22 cellular contexts compared by ENCODE assay signal in the genomic region with DNA sequence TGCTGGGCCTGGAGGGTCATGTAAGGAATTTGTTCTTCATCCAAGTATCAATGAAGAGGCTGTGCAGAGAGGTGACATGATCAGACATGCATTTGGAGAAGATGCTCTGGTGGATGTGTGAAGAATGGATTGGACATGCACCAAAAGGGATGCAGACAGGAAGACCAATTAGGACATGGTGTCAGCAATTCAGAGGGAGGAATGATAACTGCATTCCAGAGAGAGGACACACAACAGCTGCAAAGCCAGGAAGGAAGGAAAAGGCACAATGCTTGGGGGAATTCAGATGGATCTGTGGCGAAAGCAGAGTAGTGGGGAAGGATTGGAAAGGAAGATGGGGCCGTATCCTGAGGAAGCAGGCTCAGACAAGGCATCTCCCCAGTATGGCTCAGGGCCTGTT.
"Had no signal": no experiment of that assay in that cellular context is flagged by ENCODE, and none has a peak within 500 bp of the region (broad histone marks: within the 10 kb centered on the region; RNA-seq: fewer than 3 reads in every experiment).

No MANE protein-coding gene starts in this region.

- H3K27ac Mint-ChIP-seq: activated CD4-positive, alpha-beta T cell treated with anti-CD3 and anti-CD28 coated beads, Interleukin-2, amount 10 ng/mL, durations not matched to agents 7 days and 5 days; activated CD8-positive, alpha-beta T cell treated with anti-CD3 and anti-CD28 coated beads for 36 hours; activated naive CD8-positive, alpha-beta T cell; memory B cell; T-helper 2 cell treated with Interferon-gamma antibody and Interleukin-4, amounts not matched to agents 5 μg/mL and 100 μg/mL, for 36 hours; type B pancreatic cell had no signal

- DNase-seq: activated CD4-positive, alpha-beta T cell treated with anti-CD3 and anti-CD28 coated beads, Interleukin-2, amount 10 ng/mL, durations not matched to agents 7 days and 5 days; activated CD4-positive, CD25-positive, alpha-beta regulatory T cell treated with anti-CD3 and anti-CD28 coated beads, Interleukin-2, amount 50 U/mL, for 72 hours; activated CD8-positive, alpha-beta T cell treated with anti-CD3 and anti-CD28 coated beads for 36 hours; activated gamma-delta T cell treated with Interleukin-2 at 50 U/mL for 16 hours; activated T-cell treated with anti-CD3 and anti-CD28 coated beads, Interleukin-2, amount 50 U/mL, for 1 hour; adrenal gland; glutamatergic neuron; left ventricle myocardium inferior; naive thymus-derived CD4-positive, alpha-beta T cell; sigmoid colon; stimulated activated CD4-positive, alpha-beta T cell treated with anti-CD3 and anti-CD28 coated beads, Interleukin-2, amount 100 ng/mL, for 48 hours; stimulated activated naive CD4-positive, alpha-beta T cell; testis; WERI-Rb-1 had no signal

- H3K27ac ChIP-seq: breast epithelium, hepatocyte, left ventricle myocardium inferior, sigmoid colon, testis, vagina, WERI-Rb-1 had no signal

- H3K4me2 ChIP-seq: hepatocyte had no signal

- H3K4me1 ChIP-seq: testis had no signal

- H3K27me3 ChIP-seq: adrenal gland, breast epithelium, hepatocyte, sigmoid colon, testis, vagina had no signal

- H3K79me2 ChIP-seq: hepatocyte had no signal

- H2AFZ ChIP-seq: hepatocyte had no signal

- H3K4me3 Mint-ChIP-seq: activated CD4-positive, alpha-beta T cell treated with anti-CD3 and anti-CD28 coated beads, Interleukin-2, amount 10 ng/mL, durations not matched to agents 7 days and 5 days; activated CD8-positive, alpha-beta T cell treated with anti-CD3 and anti-CD28 coated beads for 36 hours; activated naive CD8-positive, alpha-beta T cell; central memory CD8-positive, alpha-beta T cell; memory B cell; naive thymus-derived CD4-positive, alpha-beta T cell; T-helper 2 cell treated with Interferon-gamma antibody and Interleukin-4, amounts not matched to agents 5 μg/mL and 100 μg/mL, for 36 hours; type B pancreatic cell had no signal

- H3K36me3 ChIP-seq: adrenal gland, breast epithelium, left ventricle myocardium inferior, sigmoid colon, vagina, WERI-Rb-1 had no signal

- H3K4me3 ChIP-seq: adrenal gland, breast epithelium, hepatocyte, left ventricle myocardium inferior, sigmoid colon, testis, vagina had no signal

- H3K27me3 Mint-ChIP-seq: activated CD8-positive, alpha-beta T cell treated with anti-CD3 and anti-CD28 coated beads for 36 hours; activated naive CD8-positive, alpha-beta T cell; type B pancreatic cell had no signal

- ATAC-seq: activated CD8-positive, alpha-beta T cell treated with anti-CD3 and anti-CD28 coated beads for 36 hours; naive thymus-derived CD4-positive, alpha-beta T cell had no signal

- H3K36me3 Mint-ChIP-seq: activated naive CD8-positive, alpha-beta T cell; memory B cell; type B pancreatic cell had no signal

- H3K9me3 ChIP-seq: adrenal gland, breast epithelium, left ventricle myocardium inferior, sigmoid colon, testis, vagina had no signal
